8 cellular contexts compared by ENCODE assay signal in the genomic region with DNA sequence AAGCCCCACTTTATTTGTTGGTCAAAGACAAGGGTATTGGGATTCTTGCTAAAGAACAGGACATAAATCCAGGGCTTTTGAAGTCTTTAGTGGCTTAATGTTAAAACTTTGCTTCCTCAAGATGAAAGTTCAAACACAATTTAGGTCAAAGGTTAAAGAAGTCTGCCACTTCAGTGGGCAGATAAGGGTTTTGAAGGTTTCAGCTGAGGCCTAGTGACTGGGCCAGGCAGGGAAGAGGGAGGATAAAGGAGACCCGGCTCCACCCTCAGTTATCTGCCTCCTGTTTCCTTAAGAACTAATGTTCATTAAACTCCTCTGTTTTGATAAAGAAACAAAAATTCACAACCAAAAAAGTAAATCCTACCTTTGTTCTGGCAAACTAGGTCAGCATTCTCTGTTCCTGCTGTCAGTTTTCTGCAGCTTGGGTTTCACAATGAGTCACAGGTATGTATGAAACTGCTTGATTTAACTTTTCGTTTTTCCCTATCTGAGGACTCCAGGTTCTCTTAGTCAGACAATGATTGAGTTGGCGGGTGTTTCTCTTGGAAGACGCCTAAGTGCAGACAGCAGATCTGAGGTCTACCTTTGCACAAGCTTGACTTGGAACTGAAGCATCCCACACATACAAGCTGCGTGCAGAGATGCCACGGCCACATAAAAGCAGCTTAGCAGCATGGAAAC.
DNase-seq lines count a peak whose midpoint lies in the region; ATAC-seq and TF ChIP-seq lines count a peak whose summit lies in the region.

No MANE protein-coding gene starts in this region.

- no peak overlapping the region for H3K4me2 ChIP-seq in SK-N-SH

- DNase-seq in activated CD8-positive, alpha-beta memory T cell treated with anti-CD3 and anti-CD28 coated beads, Interleukin-2, amount 10 ng/mL, durations not matched to agents 7 days and 5 days: peak; percentile 42
- no peak for DNase-seq in activated CD8-positive, alpha-beta memory T cell treated with anti-CD3 and anti-CD28 coated beads, Interleukin-2, amount 50 U/mL, for 48 hours
- DNase-seq in activated CD4-positive, alpha-beta T cell treated with anti-CD3 and anti-CD28 coated beads, Interleukin-2, amount 10 ng/mL, durations not matched to agents 7 days and 5 days: peak; percentile 18
- DNase-seq in putamen (ENCODE audit: low spot score): peak; percentile 86
- no peak for DNase-seq in stomach
- no peak for DNase-seq in HT-29 (ENCODE audit: low spot score)
- DNase-seq in SK-N-SH: no peak

- H3K9me3 Mint-ChIP-seq in activated CD8-positive, alpha-beta memory T cell treated with anti-CD3 and anti-CD28 coated beads, Interleukin-2, amount 10 ng/mL, durations not matched to agents 7 days and 5 days (ENCODE audit: low read depth): no peaks in the 10 kb centered on the region
- no peaks in the 10 kb centered on the region for H3K9me3 Mint-ChIP-seq in activated CD4-positive, alpha-beta T cell treated with anti-CD3 and anti-CD28 coated beads, Interleukin-2, amount 10 ng/mL, durations not matched to agents 7 days and 5 days

- no peak for TF ChIP-seq RAD21 in SK-N-SH (IDR thresholded peaks at IDR 0.05; ENCODE audit: low read length)

- no peaks in the 10 kb centered on the region for H3K9me2 ChIP-seq in SK-N-SH

- TF ChIP-seq EP300 in stomach (IDR thresholded peaks at IDR 0.05) (no peak), SK-N-SH (IDR thresholded peaks at IDR 0.05; ENCODE audit: borderline replicate concordance in 1 of 2, low read depth in 1 of 2, low read length in 1 of 2) (no peak)

- H3K27ac Mint-ChIP-seq in activated CD8-positive, alpha-beta memory T cell treated with anti-CD3 and anti-CD28 coated beads, Interleukin-2, amount 10 ng/mL, durations not matched to agents 7 days and 5 days: no peak overlapping the region
- no peak overlapping the region for H3K27ac Mint-ChIP-seq in activated CD4-positive, alpha-beta T cell treated with anti-CD3 and anti-CD28 coated beads, Interleukin-2, amount 10 ng/mL, durations not matched to agents 7 days and 5 days

- POLR2A ChIA-PET in activated CD4-positive, alpha-beta T cell treated with anti-CD3 and anti-CD28 coated beads, Interleukin-2, amount 10 ng/mL, durations not matched to agents 7 days and 5 days (lab: Charles Lee): no interaction called here
- POLR2A ChIA-PET in SK-N-SH (lab: Yijun Ruan, JAX): no interaction called here

- H3K36me3 Mint-ChIP-seq in activated CD8-positive, alpha-beta memory T cell treated with anti-CD3 and anti-CD28 coated beads, Interleukin-2, amount 10 ng/mL, durations not matched to agents 7 days and 5 days: no peaks in the 10 kb centered on the region
- no peaks in the 10 kb centered on the region for H3K36me3 Mint-ChIP-seq in activated CD4-positive, alpha-beta T cell treated with anti-CD3 and anti-CD28 coated beads, Interleukin-2, amount 10 ng/mL, durations not matched to agents 7 days and 5 days (ENCODE audit: low read depth)

- H2AFZ ChIP-seq in SK-N-SH (ENCODE audit: low read depth): no peak overlapping the region

- peaks cover 16% of the 10 kb centered on the region for H3K27me3 Mint-ChIP-seq in activated CD8-positive, alpha-beta memory T cell treated with anti-CD3 and anti-CD28 coated beads, Interleukin-2, amount 10 ng/mL, durations not matched to agents 7 days and 5 days
- peaks cover 3% of the 10 kb centered on the region for H3K27me3 Mint-ChIP-seq in activated CD4-positive, alpha-beta T cell treated with anti-CD3 and anti-CD28 coated beads, Interleukin-2, amount 10 ng/mL, durations not matched to agents 7 days and 5 days

- H3K4me1 ChIP-seq in stomach (peaks cover 0 to 6% (median 3%) of the 10 kb centered on the region in 4 donors), SK-N-SH (ENCODE audit: control insufficient read depth in 1 of 2, insufficient read depth in 2 of 2, low read depth in 1 of 2, low read length in 1 of 2) (no peaks in the 10 kb centered on the region; a peak in 1 of 4 replicates)

- CTCF ChIA-PET in activated CD8-positive, alpha-beta memory T cell treated with anti-CD3 and anti-CD28 coated beads, Interleukin-2, amount 10 ng/mL, durations not matched to agents 7 days and 5 days (lab: Charles Lee): no interaction called here
- CTCF ChIA-PET in activated CD4-positive, alpha-beta T cell treated with anti-CD3 and anti-CD28 coated beads, Interleukin-2, amount 10 ng/mL, durations not matched to agents 7 days and 5 days (lab: Charles Lee): no interaction called here
- CTCF ChIA-PET in SK-N-SH (lab: Yijun Ruan, JAX): interaction anchor here (0.6 to 1.3 kb wide), 2 partner anchors 55 to 122 kb away, joined by 3 read pairs; no protein-coding TSS in a partner anchor

- TF ChIP-seq POLR2A in stomach (IDR thresholded peaks at IDR 0.05): no peak

- TF ChIP-seq CTCF in stomach (IDR thresholded peaks at IDR 0.05): no peak
- TF ChIP-seq CTCF in SK-N-SH (IDR thresholded peaks at IDR 0.05): no peak

- H3K4me1 Mint-ChIP-seq in activated CD8-positive, alpha-beta memory T cell treated with anti-CD3 and anti-CD28 coated beads, Interleukin-2, amount 10 ng/mL, durations not matched to agents 7 days and 5 days: peaks cover 20% of the 10 kb centered on the region
- peaks cover 22% of the 10 kb centered on the region for H3K4me1 Mint-ChIP-seq in activated CD4-positive, alpha-beta T cell treated with anti-CD3 and anti-CD28 coated beads, Interleukin-2, amount 10 ng/mL, durations not matched to agents 7 days and 5 days

- no peak overlapping the region for H3K9ac ChIP-seq in SK-N-SH

- H4K20me1 ChIP-seq in SK-N-SH (ENCODE audit: insufficient read depth): no peaks in the 10 kb centered on the region

- H3K27me3 ChIP-seq in stomach (no peaks in the 10 kb centered on the region), SK-N-SH (ENCODE audit: insufficient read depth) (no peaks in the 10 kb centered on the region; the same call in 1 of the 2 replicates)

- no peaks in the 10 kb centered on the region for H3K36me3 ChIP-seq in stomach
- no peaks in the 10 kb centered on the region for H3K36me3 ChIP-seq in SK-N-SH (replicated peaks in 1 of 2; ENCODE audit: control insufficient read depth in 1 of 2, insufficient read depth in 2 of 2, low read length in 1 of 2)

- ATAC-seq in activated CD8-positive, alpha-beta memory T cell treated with anti-CD3 and anti-CD28 coated beads, Interleukin-2, amount 10 ng/mL, durations not matched to agents 7 days and 5 days: peak; percentile 77
- peak; percentile 95 for ATAC-seq in HG03025 (IDR thresholded peaks at IDR 0.05; ENCODE audit: low FRiP score, unreplicated experiment)

- no peak overlapping the region for H3K4me3 Mint-ChIP-seq in activated CD8-positive, alpha-beta memory T cell treated with anti-CD3 and anti-CD28 coated beads, Interleukin-2, amount 10 ng/mL, durations not matched to agents 7 days and 5 days
- no peak overlapping the region for H3K4me3 Mint-ChIP-seq in activated CD4-positive, alpha-beta T cell treated with anti-CD3 and anti-CD28 coated beads, Interleukin-2, amount 10 ng/mL, durations not matched to agents 7 days and 5 days

- H3K4me3 ChIP-seq in stomach (no peak overlapping the region), SK-N-SH (ENCODE audit: low read depth in 2 of 2, low read length in 1 of 2) (no peak overlapping the region)

- H3K27ac ChIP-seq in stomach (peak overlapping the region in 1 of 5 donors; percentile 11), SK-N-SH (ENCODE audit: low read depth in 2 of 2, low read length in 1 of 2) (no peak overlapping the region)

- H3F3A ChIP-seq in SK-N-SH (replicated peaks; ENCODE audit: insufficient read depth): no peaks in the 10 kb centered on the region

- no peaks in the 10 kb centered on the region for H3K9me3 ChIP-seq in stomach
- no peaks in the 10 kb centered on the region for H3K9me3 ChIP-seq in SK-N-SH

- intact Hi-C loops in stomach (cut with DNase I; ENCODE audit: low total_unique reads): no loop called here

- 43 to 57% (median 53%) methylated on average over 6 of the region's 6 CpGs for WGBS in stomach, 5 donors
- whole genome bisulfite sequencing in SK-N-SH (ENCODE audit: low lambda C conversion rate): 49% methylated on average over 6 of the region's 6 CpGs

- no peaks in the 10 kb centered on the region for H3K79me2 ChIP-seq in SK-N-SH (ENCODE audit: insufficient read depth)

TF ChIP-seq in SK-N-SH, 30 proteins besides CTCF, POLR2A, EP300 and RAD21:
- TF ChIP-seq FOXJ3 (CRISPR knock-in tag; IDR thresholded peaks at IDR 0.05) (no peak), RXRA (IDR thresholded peaks at IDR 0.05; ENCODE audit: borderline replicate concordance, low read depth) (no peak), RCOR1 (IDR thresholded peaks at IDR 0.05; ENCODE audit: low read length) (no peak), RFX5 (IDR thresholded peaks at IDR 0.05; ENCODE audit: low read length) (no peak), TAF1 (IDR thresholded peaks at IDR 0.05; ENCODE audit: borderline replicate concordance, low read depth, low read length) (no peak)

Comparison
In these comparisons a context has a peak if more than half of its experiments do, and no peak if none do; other contexts are left out.
1. DNase-seq: peak in activated CD8-positive, alpha-beta memory T cell treated with anti-CD3 and anti-CD28 coated beads, Interleukin-2, amount 10 ng/mL, durations not matched to agents 7 days and 5 days (single experiment), activated CD4-positive, alpha-beta T cell treated with anti-CD3 and anti-CD28 coated beads, Interleukin-2, amount 10 ng/mL, durations not matched to agents 7 days and 5 days (single experiment) and putamen (single experiment); none in activated CD8-positive, alpha-beta memory T cell treated with anti-CD3 and anti-CD28 coated beads, Interleukin-2, amount 50 U/mL, for 48 hours (single experiment), stomach (single experiment), HT-29 (single experiment) and SK-N-SH (single experiment).